In the genomic region with DNA sequence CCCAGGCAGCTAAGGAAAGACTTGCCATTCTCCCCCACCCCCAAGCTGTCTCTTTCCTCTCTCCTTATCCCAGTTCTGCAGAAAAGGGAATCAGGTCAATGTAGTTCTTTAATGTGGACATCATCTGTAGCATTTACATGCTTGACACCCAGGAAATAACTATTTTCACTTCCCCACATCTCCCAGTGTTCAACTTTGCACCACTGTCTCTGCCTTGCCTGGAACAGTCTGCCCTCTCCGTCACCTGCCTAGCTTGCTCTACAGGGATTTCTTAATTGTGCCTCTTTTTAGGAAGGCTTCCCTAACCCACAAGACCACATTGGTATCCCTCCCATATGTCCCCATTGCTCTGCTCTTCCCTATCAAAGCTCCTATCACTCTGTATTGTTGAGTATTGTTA, we compare ENCODE assay signal across 27 cellular contexts.
"Had no signal": no experiment of that assay in that cellular context is flagged by ENCODE, and none has a peak within 500 bp of the region (broad histone marks: within the 10 kb centered on the region; RNA-seq: fewer than 3 reads in every experiment).

No MANE protein-coding gene starts in this region.

- H3K4me3 ChIP-seq: esophagus muscularis mucosa, heart right ventricle, ovary, right lobe of liver, stomach, thyroid gland, upper lobe of left lung had no signal

- H3K36me3 Mint-ChIP-seq: mesothelial cell of epicardium, naive B cell had no signal

- H3K27me3 ChIP-seq: esophagus muscularis mucosa, foreskin keratinocyte, heart right ventricle, neutrophil, ovary, right lobe of liver, stomach, thyroid gland, upper lobe of left lung had no signal

- H3K27me3 Mint-ChIP-seq: activated CD8-positive, alpha-beta T cell treated with anti-CD3 and anti-CD28 coated beads for 36 hours; activated naive CD4-positive, alpha-beta T cell treated with anti-CD3 and anti-CD28 coated beads, Interleukin-2, amount 50 U/mL, for 24 hours; central memory CD8-positive, alpha-beta T cell; naive B cell; progenitor cell of endocrine pancreas had no signal

- DNase-seq: activated CD4-positive, alpha-beta T cell treated with anti-CD3 and anti-CD28 coated beads, Interleukin-2, amount 50 U/mL, for 1 hour; activated CD8-positive, alpha-beta T cell treated with anti-CD3 and anti-CD28 coated beads for 36 hours; activated T-cell treated with anti-CD3 and anti-CD28 coated beads, Interleukin-2, amount 50 U/mL, for 4 hours; anterior cingulate cortex; dermis blood vessel endothelial cell; effector CD4-positive, alpha-beta T cell; foreskin keratinocyte; heart right ventricle; naive B cell; nephron progenitor cell; ovary; right lobe of liver; stimulated activated CD4-positive, alpha-beta T cell treated with anti-CD3 and anti-CD28 coated beads, Interleukin-12 subunit alpha, Interleukin-12 subunit beta, amount 100 ng/mL, for 4 hours; stimulated activated CD4-positive, alpha-beta T cell treated with anti-CD3 and anti-CD28 coated beads, Interleukin-4, amount 100 ng/mL, for 1 hour; stomach; T1000; thyroid gland had no signal

- H3K4me3 Mint-ChIP-seq: activated CD8-positive, alpha-beta T cell treated with anti-CD3 and anti-CD28 coated beads for 36 hours; activated naive CD4-positive, alpha-beta T cell treated with anti-CD3 and anti-CD28 coated beads, Interleukin-2, amount 50 U/mL, for 24 hours; activated T-cell treated with anti-CD3 and anti-CD28 coated beads, Interleukin-2, amount 50 U/mL, for 4 hours; central memory CD8-positive, alpha-beta T cell; mesothelial cell of epicardium; nephron progenitor cell; T-helper 1 cell treated with Interleukin-12 subunit alpha and Interleukin-12 subunit beta and Interleukin-4 antibody, amounts not matched to agents 30 μg/mL and 1 μg/mL, for 36 hours; WTC11 had no signal

- H3K9me3 ChIP-seq: esophagus muscularis mucosa, heart right ventricle, neutrophil, ovary, right lobe of liver, stomach, thyroid gland, upper lobe of left lung had no signal

- H3K9me3 Mint-ChIP-seq: activated CD8-positive, alpha-beta T cell treated with anti-CD3 and anti-CD28 coated beads for 36 hours; activated naive CD4-positive, alpha-beta T cell treated with anti-CD3 and anti-CD28 coated beads, Interleukin-2, amount 50 U/mL, for 24 hours; activated T-cell treated with anti-CD3 and anti-CD28 coated beads, Interleukin-2, amount 50 U/mL, for 4 hours; activated T-helper 2 cell treated with anti-CD3 and anti-CD28 coated beads, Interferon-gamma antibody, Interleukin-2, Interleukin-4, amounts not matched to agents 10 μg/mL and 5 μg/mL and 100 μg/mL, durations not matched to agents 14 hours and 24 hours and 36 hours; central memory CD8-positive, alpha-beta T cell; mesothelial cell of epicardium; naive B cell; nephron progenitor cell; T-helper 1 cell treated with Interleukin-12 subunit alpha and Interleukin-12 subunit beta and Interleukin-4 antibody, amounts not matched to agents 30 μg/mL and 1 μg/mL, for 36 hours had no signal

- H3K4me1 Mint-ChIP-seq: central memory CD8-positive, alpha-beta T cell; mesothelial cell of epicardium had no signal

- H3K36me3 ChIP-seq: neutrophil, ovary, right lobe of liver, thyroid gland, upper lobe of left lung had no signal

- ATAC-seq: activated CD8-positive, alpha-beta T cell treated with anti-CD3 and anti-CD28 coated beads for 36 hours; activated T-cell treated with anti-CD3 and anti-CD28 coated beads, Interleukin-2, amount 50 U/mL, for 4 hours; foreskin keratinocyte; heart right ventricle; WTC11 had no signal

- H3K27ac Mint-ChIP-seq: activated CD8-positive, alpha-beta T cell treated with anti-CD3 and anti-CD28 coated beads for 36 hours; activated naive CD4-positive, alpha-beta T cell treated with anti-CD3 and anti-CD28 coated beads, Interleukin-2, amount 50 U/mL, for 24 hours; activated T-helper 2 cell treated with anti-CD3 and anti-CD28 coated beads, Interferon-gamma antibody, Interleukin-2, Interleukin-4, amounts not matched to agents 10 μg/mL and 5 μg/mL and 100 μg/mL, durations not matched to agents 14 hours and 24 hours and 36 hours; mesothelial cell of epicardium; nephron progenitor cell; progenitor cell of endocrine pancreas; T-helper 1 cell treated with Interleukin-12 subunit alpha and Interleukin-12 subunit beta and Interleukin-4 antibody, amounts not matched to agents 30 μg/mL and 1 μg/mL, for 36 hours had no signal

- H3K27ac ChIP-seq: foreskin keratinocyte, neutrophil, ovary, thyroid gland had no signal
